Comparison of ENCODE assay signal across 19 cellular contexts in genomic region chr16:85252014-85252413, GRCh38.
DNase-seq lines count a peak whose midpoint lies in the region; ATAC-seq and TF ChIP-seq lines count a peak whose summit lies in the region.
"Had no signal": no experiment of that assay in that cellular context is flagged by ENCODE, and none has a peak within 500 bp of the region (broad histone marks: within the 10 kb centered on the region; RNA-seq: fewer than 3 reads in every experiment).

No MANE protein-coding gene starts in this region.

- H2BK12ac ChIP-seq in neuronal stem cell (ENCODE audit: low read length): no peak overlapping the region

- H3K27ac Mint-ChIP-seq in activated CD8-positive, alpha-beta T cell treated with anti-CD3 and anti-CD28 coated beads, Interleukin-2, amount 10 ng/mL, durations not matched to agents 7 days and 5 days: peak overlapping the region; percentile 68
- no peak overlapping the region for H3K27ac Mint-ChIP-seq in activated CD8-positive, alpha-beta T cell treated with anti-CD3 and anti-CD28 coated beads for 36 hours
- H3K27ac Mint-ChIP-seq: CD14-positive monocyte had no signal

- H3K27ac ChIP-seq in HEK293 (ENCODE audit: extremely low read depth, low read depth, low read length) (no peak overlapping the region), neuronal stem cell (replicated peaks; ENCODE audit: low read length) (no peak overlapping the region), dorsolateral prefrontal cortex (no peak overlapping the region)
- H3K27ac ChIP-seq: Peyer's patch had no signal

- no peak overlapping the region for H3K4me2 ChIP-seq in neuronal stem cell (ENCODE audit: insufficient read depth, low read length, poor library complexity, severe bottlenecking)

- H3K4ac ChIP-seq in neuronal stem cell (ENCODE audit: low read length): no peak overlapping the region

- H3K4me3 Mint-ChIP-seq in activated CD8-positive, alpha-beta T cell treated with anti-CD3 and anti-CD28 coated beads, Interleukin-2, amount 10 ng/mL, durations not matched to agents 7 days and 5 days: no peak overlapping the region
- no peak overlapping the region for H3K4me3 Mint-ChIP-seq in activated CD8-positive, alpha-beta T cell treated with anti-CD3 and anti-CD28 coated beads for 36 hours
- H3K4me3 Mint-ChIP-seq: CD14-positive monocyte had no signal

- H3K36me3 ChIP-seq in HEK293 (ENCODE audit: control insufficient read depth in 2 of 2, insufficient read depth in 1 of 2, low read length in 2 of 2) (no peaks in the 10 kb centered on the region), neuronal stem cell (replicated peaks in 1 of 2; ENCODE audit: control insufficient read depth in 2 of 2, insufficient read depth in 2 of 2, low read length in 2 of 2) (no peaks in the 10 kb centered on the region)
- H3K36me3 ChIP-seq: HAP-1, Peyer's patch had no signal

- no peaks in the 10 kb centered on the region for H3K9me3 ChIP-seq in HEK293 (ENCODE audit: control insufficient read depth, insufficient read depth, low read depth, low read length)
- H3K9me3 ChIP-seq in neuronal stem cell (replicated peaks in 1 of 2; ENCODE audit: control insufficient read depth in 2 of 2, insufficient read depth in 1 of 2, low read depth in 1 of 2, low read length in 2 of 2): no peaks in the 10 kb centered on the region
- H3K9me3 ChIP-seq: HAP-1, Peyer's patch had no signal

- H3K27me3 ChIP-seq in neuronal stem cell (ENCODE audit: control insufficient read depth in 3 of 3, insufficient read depth in 3 of 3, low read depth in 1 of 3, low read length in 3 of 3): no peaks in the 10 kb centered on the region
- H3K27me3 ChIP-seq in dorsolateral prefrontal cortex: peaks cover 0 to 7% (median 0%) of the 10 kb centered on the region in 45 donors
- H3K27me3 ChIP-seq: Peyer's patch had no signal

- CTCF ChIA-PET in activated CD8-positive, alpha-beta T cell treated with anti-CD3 and anti-CD28 coated beads, Interleukin-2, amount 10 ng/mL, durations not matched to agents 7 days and 5 days (lab: Charles Lee): interaction anchor here (0.6 to 3.3 kb wide), 16 partner anchors 9 to 224 kb away, joined by 3 to 28 read pairs (median 5); no protein-coding TSS in a partner anchor
- CTCF ChIA-PET in activated CD8-positive, alpha-beta T cell treated with anti-CD3 and anti-CD28 coated beads for 36 hours (lab: Charles Lee): interaction anchor here (0.6 to 3.8 kb wide), 15 partner anchors 11 to 144 kb away, joined by 3 to 23 read pairs (median 5); no protein-coding TSS in a partner anchor
- CTCF ChIA-PET in HEK293 (lab: Yijun Ruan, JAX): interaction anchor here (0.8 to 3.5 kb wide), 14 partner anchors 11 to 467 kb away, joined by 3 to 29 read pairs (median 6); no protein-coding TSS in a partner anchor

- H2BK15ac ChIP-seq in neuronal stem cell (ENCODE audit: low read length): peak overlapping the region; percentile 75

- peak overlapping the region; percentile 33 for H3K23ac ChIP-seq in neuronal stem cell (ENCODE audit: low read depth, low read length, poor library complexity)

- H3K4me1 ChIP-seq in HEK293 (ENCODE audit: control insufficient read depth, insufficient read depth, low read length): no peaks in the 10 kb centered on the region
- H3K4me1 ChIP-seq in neuronal stem cell (ENCODE audit: control insufficient read depth in 2 of 2, insufficient read depth in 1 of 2, low read depth in 1 of 2, low read length in 2 of 2): peaks cover 5 to 24% of the 10 kb centered on the region in 2 donors
- H3K4me1 ChIP-seq: HAP-1, Peyer's patch had no signal

- DNase-seq in activated CD8-positive, alpha-beta T cell treated with anti-CD3 and anti-CD28 coated beads, Interleukin-2, amount 10 ng/mL, durations not matched to agents 7 days and 5 days: no peak
- DNase-seq in activated CD8-positive, alpha-beta T cell treated with anti-CD3 and anti-CD28 coated beads for 36 hours: no peak
- no peak for DNase-seq in neuronal stem cell (ENCODE audit: low spot score)
- no peak for DNase-seq in dorsolateral prefrontal cortex
- DNase-seq: 8988T, GDM1, IMR-90, NCI-H1417, NCI-H1694 treated with DMSO at 0.1 percent for 48 hours, NCI-H2081 treated with DMSO at 0.1 percent for 48 hours, NCI-H2227 treated with DMSO at 0.1 percent for 48 hours, NCI-H510A treated with DMSO at 0.1 percent for 48 hours, NCI-H748 treated with DMSO at 0.1 percent for 48 hours, Peyer's patch had no signal

- no peaks in the 10 kb centered on the region for H3K36me3 Mint-ChIP-seq in activated CD8-positive, alpha-beta T cell treated with anti-CD3 and anti-CD28 coated beads, Interleukin-2, amount 10 ng/mL, durations not matched to agents 7 days and 5 days (ENCODE audit: low read depth)
- H3K36me3 Mint-ChIP-seq in activated CD8-positive, alpha-beta T cell treated with anti-CD3 and anti-CD28 coated beads for 36 hours (ENCODE audit: low read depth): no peaks in the 10 kb centered on the region
- H3K36me3 Mint-ChIP-seq: CD14-positive monocyte had no signal

- no peak overlapping the region for H4K91ac ChIP-seq in neuronal stem cell (ENCODE audit: low read depth, low read length, poor library complexity)

- no CpG with 5 or more reads among the region's 14 CpGs for WGBS in neuronal stem cell (ENCODE audit: extremely low coverage in 2 of 2, insufficient read length in 2 of 2, insufficient replicate concordance in 1 of 2), 2 donors

- no peak overlapping the region for H2BK5ac ChIP-seq in neuronal stem cell (ENCODE audit: low read length)

- H3K4me1 Mint-ChIP-seq in activated CD8-positive, alpha-beta T cell treated with anti-CD3 and anti-CD28 coated beads, Interleukin-2, amount 10 ng/mL, durations not matched to agents 7 days and 5 days (ENCODE audit: low read depth): peaks cover 23% of the 10 kb centered on the region
- peaks cover 10% of the 10 kb centered on the region for H3K4me1 Mint-ChIP-seq in activated CD8-positive, alpha-beta T cell treated with anti-CD3 and anti-CD28 coated beads for 36 hours (ENCODE audit: low read depth)
- H3K4me1 Mint-ChIP-seq: CD14-positive monocyte had no signal

- no peaks in the 10 kb centered on the region for H3K9me3 Mint-ChIP-seq in activated CD8-positive, alpha-beta T cell treated with anti-CD3 and anti-CD28 coated beads, Interleukin-2, amount 10 ng/mL, durations not matched to agents 7 days and 5 days (ENCODE audit: insufficient read depth)
- no peaks in the 10 kb centered on the region for H3K9me3 Mint-ChIP-seq in activated CD8-positive, alpha-beta T cell treated with anti-CD3 and anti-CD28 coated beads for 36 hours
- H3K9me3 Mint-ChIP-seq: CD14-positive monocyte had no signal

- intact Hi-C loops in activated CD8-positive, alpha-beta T cell treated with anti-CD3 and anti-CD28 coated beads for 36 hours (cut with micrococcal nuclease): no loop called here
- intact Hi-C loops in dorsolateral prefrontal cortex (cut with DNase I): loop anchor here (5.0 to 10.0 kb wide), 2 partner anchors 135 to 463 kb away; no protein-coding TSS in a partner anchor

- H3K4me3 ChIP-seq in HEK293 (ENCODE audit: low read depth, low read length) (no peak overlapping the region), neuronal stem cell (ENCODE audit: low read length in 2 of 2) (no peak overlapping the region), dorsolateral prefrontal cortex (no peak overlapping the region)
- H3K4me3 ChIP-seq: HAP-1, Peyer's patch had no signal

- H3K14ac ChIP-seq in neuronal stem cell (ENCODE audit: low read length): peak overlapping the region; percentile 31

- peaks cover 1% of the 10 kb centered on the region for H3K79me1 ChIP-seq in neuronal stem cell (ENCODE audit: low read depth, low read length)

- H2BK120ac ChIP-seq in neuronal stem cell (ENCODE audit: low read depth, low read length): no peak overlapping the region

- peak overlapping the region; percentile 69 for H2AK5ac ChIP-seq in neuronal stem cell (ENCODE audit: low read depth, low read length)

- TF ChIP-seq CTCF in activated CD8-positive, alpha-beta T cell treated with anti-CD3 and anti-CD28 coated beads for 36 hours (IDR thresholded peaks at IDR 0.05): no peak
- TF ChIP-seq CTCF in HEK293 (tag by site-specific recombination; IDR thresholded peaks at IDR 0.05) (no peak), dorsolateral prefrontal cortex (IDR thresholded peaks at IDR 0.05 in 54 of 56, conservative IDR thresholded peaks at IDR 0.05 in 2 of 56; ENCODE audit: low read depth in 1 of 56, partially characterized antibody in 56 of 56) (no peak)

- H4K8ac ChIP-seq in neuronal stem cell (ENCODE audit: low read depth, low read length): no peak overlapping the region

- peaks cover 3% of the 10 kb centered on the region for H3K27me3 Mint-ChIP-seq in activated CD8-positive, alpha-beta T cell treated with anti-CD3 and anti-CD28 coated beads, Interleukin-2, amount 10 ng/mL, durations not matched to agents 7 days and 5 days (ENCODE audit: low read depth)
- H3K27me3 Mint-ChIP-seq in activated CD8-positive, alpha-beta T cell treated with anti-CD3 and anti-CD28 coated beads for 36 hours: no peaks in the 10 kb centered on the region

- no peak overlapping the region for H2AFZ ChIP-seq in neuronal stem cell (ENCODE audit: low read length)

- no peak overlapping the region for H3K18ac ChIP-seq in neuronal stem cell (ENCODE audit: low read length)

- no peak for ATAC-seq in activated CD8-positive, alpha-beta T cell treated with anti-CD3 and anti-CD28 coated beads, Interleukin-2, amount 10 ng/mL, durations not matched to agents 7 days and 5 days
- ATAC-seq in activated CD8-positive, alpha-beta T cell treated with anti-CD3 and anti-CD28 coated beads for 36 hours: no peak
- ATAC-seq in SK-N-SH treated with all-trans-retinoic acid at 6 μM for 48 hours (no peak), HG03460 (IDR thresholded peaks at IDR 0.05; ENCODE audit: unreplicated experiment) (no peak)

- POLR2A ChIA-PET in activated CD8-positive, alpha-beta T cell treated with anti-CD3 and anti-CD28 coated beads, Interleukin-2, amount 10 ng/mL, durations not matched to agents 7 days and 5 days (lab: Charles Lee): interaction anchor here (1.1 kb wide), 1 partner anchor 223 kb away, joined by 3 read pairs; no protein-coding TSS in a partner anchor
- POLR2A ChIA-PET in activated CD8-positive, alpha-beta T cell treated with anti-CD3 and anti-CD28 coated beads for 36 hours (lab: Charles Lee): no interaction called here
- POLR2A ChIA-PET in HEK293 (lab: Yijun Ruan, JAX): no interaction called here

- no peak overlapping the region for H3K9ac ChIP-seq in neuronal stem cell (ENCODE audit: low read depth, low read length, poor library complexity)

TF ChIP-seq in HEK293, 187 proteins besides CTCF, POLR2A, EP300 and RAD21 (continues in another document):
- peak; percentile 90 for TF ChIP-seq ZNF664 (tag by site-specific recombination; IDR thresholded peaks at IDR 0.05)

TF ChIP-seq in SK-N-SH treated with all-trans-retinoic acid at 6 μM for 48 hours, 23 proteins besides CTCF, POLR2A, EP300 and RAD21:
- peak; percentile 25; the same call in 1 of the 2 replicates for TF ChIP-seq TCF4 (CRISPR knock-in tag; IDR thresholded peaks at IDR 0.05; ENCODE audit: borderline replicate concordance)
- no peak for TF ChIP-seq ZFP3 (CRISPR knock-in tag; IDR thresholded peaks at IDR 0.05)
